ENCODE assay signal across 15 cellular contexts in the genomic region with DNA sequence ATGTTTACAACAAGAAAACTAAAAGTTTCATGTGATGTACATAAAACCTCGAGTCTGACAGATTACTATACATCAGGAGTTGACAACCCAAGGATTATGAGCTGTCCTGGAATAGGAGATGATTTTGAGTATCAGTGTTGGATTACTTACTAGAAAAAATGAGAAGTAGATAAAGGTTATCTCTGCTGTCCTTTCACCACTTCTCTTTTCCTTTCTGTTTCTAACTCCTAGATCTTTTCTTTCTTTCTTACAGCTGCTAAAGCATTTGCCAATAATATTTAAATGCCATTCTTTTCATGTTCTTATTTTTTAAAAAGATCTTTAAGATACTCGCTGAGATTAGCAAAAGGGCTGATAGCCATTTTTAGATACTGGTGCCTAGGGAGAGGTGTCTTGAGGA.
"Had no signal": no experiment of that assay in that cellular context is flagged by ENCODE, and none has a peak within 500 bp of the region (broad histone marks: within the 10 kb centered on the region; RNA-seq: fewer than 3 reads in every experiment).

No MANE protein-coding gene starts in this region.

- H3K9me3 Mint-ChIP-seq: activated naive CD4-positive, alpha-beta T cell treated with anti-CD3 and anti-CD28 coated beads, Interleukin-2, amount 10 ng/mL, durations not matched to agents 7 days and 5 days; activated T-helper 2 cell treated with anti-CD3 and anti-CD28 coated beads, Interferon-gamma antibody, Interleukin-2, Interleukin-4, amounts not matched to agents 10 μg/mL and 5 μg/mL and 100 μg/mL, durations not matched to agents 14 hours and 24 hours and 36 hours; endodermal cell; immature natural killer cell; nephron; stimulated activated naive CD8-positive, alpha-beta T cell treated with anti-CD3 and anti-CD28 coated beads, Interleukin-15, Interleukin-2, amounts not matched to agents 100 ng/mL and 50 ng/mL, for 24 hours had no signal

- DNase-seq: activated CD4-positive, alpha-beta T cell treated with anti-CD3 and anti-CD28 coated beads, Interleukin-2, amount 50 U/mL, for 1 hour; activated CD4-positive, CD25-positive, alpha-beta regulatory T cell; activated naive CD4-positive, alpha-beta T cell treated with anti-CD3 and anti-CD28 coated beads, Interleukin-2, amount 10 ng/mL, durations not matched to agents 7 days and 5 days; endodermal cell; gastrocnemius medialis; heart left ventricle; immature natural killer cell; occipital lobe; stimulated activated CD4-positive, alpha-beta T cell treated with anti-CD3 and anti-CD28 coated beads, Interleukin-15, amount 100 ng/mL, for 24 hours; stimulated activated CD4-positive, alpha-beta T cell treated with anti-CD3 and anti-CD28 coated beads, Interleukin-4, amount 100 ng/mL, for 1 hour; T-helper 2 cell; upper lobe of left lung had no signal

- ATAC-seq: gastrocnemius medialis, heart left ventricle had no signal

- H3K4me3 Mint-ChIP-seq: activated naive CD4-positive, alpha-beta T cell treated with anti-CD3 and anti-CD28 coated beads, Interleukin-2, amount 10 ng/mL, durations not matched to agents 7 days and 5 days; endodermal cell; immature natural killer cell; nephron; stimulated activated naive CD8-positive, alpha-beta T cell treated with anti-CD3 and anti-CD28 coated beads, Interleukin-15, Interleukin-2, amounts not matched to agents 100 ng/mL and 50 ng/mL, for 24 hours had no signal

- H3K27ac Mint-ChIP-seq: activated naive CD4-positive, alpha-beta T cell treated with anti-CD3 and anti-CD28 coated beads, Interleukin-2, amount 10 ng/mL, durations not matched to agents 7 days and 5 days; activated T-helper 2 cell treated with anti-CD3 and anti-CD28 coated beads, Interferon-gamma antibody, Interleukin-2, Interleukin-4, amounts not matched to agents 10 μg/mL and 5 μg/mL and 100 μg/mL, durations not matched to agents 14 hours and 24 hours and 36 hours; endodermal cell; immature natural killer cell; nephron; stimulated activated naive CD8-positive, alpha-beta T cell treated with anti-CD3 and anti-CD28 coated beads, Interleukin-15, Interleukin-2, amounts not matched to agents 100 ng/mL and 50 ng/mL, for 24 hours had no signal

- H3K4me1 Mint-ChIP-seq: endodermal cell had no signal
